Comparison of ENCODE assay signal across 1 cellular context in the genomic region with DNA sequence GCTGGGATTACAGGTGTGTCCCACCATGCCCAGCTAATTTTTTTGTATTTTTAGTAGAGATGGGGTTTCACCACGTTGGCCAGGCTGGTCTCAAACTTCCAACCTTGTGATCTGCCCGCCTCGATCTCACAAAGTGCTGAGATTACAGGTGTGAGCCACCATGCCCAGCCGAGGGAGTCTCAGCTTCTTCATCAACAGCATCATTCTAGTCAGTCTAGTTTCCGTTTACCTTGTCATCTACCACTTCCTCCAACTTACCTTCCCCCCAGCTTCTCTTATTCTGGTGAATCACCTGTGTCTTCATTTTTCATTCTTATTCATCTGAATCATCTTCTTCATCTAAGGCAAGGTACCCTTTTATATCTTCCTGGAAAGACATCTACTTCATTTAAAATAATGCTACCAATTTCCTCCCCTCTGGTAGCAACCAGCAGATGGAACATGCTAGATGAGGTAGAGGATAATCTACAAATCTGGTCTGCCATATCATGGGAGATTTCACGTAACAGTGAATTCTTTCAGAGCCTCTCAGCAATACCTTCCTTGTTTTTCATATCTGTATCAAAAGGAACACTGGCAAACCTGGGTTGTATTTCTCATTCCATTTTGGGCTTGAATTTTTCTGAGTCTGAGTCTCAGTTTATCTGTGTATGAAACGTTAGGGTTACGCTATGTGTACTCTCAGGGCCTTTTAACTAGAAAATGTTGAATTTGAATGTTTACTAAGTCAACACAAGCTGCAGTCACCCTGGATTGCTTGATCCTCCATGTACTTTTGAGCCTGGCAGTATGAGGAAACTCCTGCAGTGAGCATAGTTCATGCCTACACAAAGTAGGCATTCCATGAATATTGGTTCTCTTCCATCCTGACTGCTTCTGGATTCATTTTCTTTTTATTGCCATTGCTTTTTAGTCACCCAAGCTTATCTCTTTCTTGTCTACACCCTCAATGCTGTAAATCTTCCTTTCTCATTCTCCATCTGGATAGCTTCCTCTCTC.
TF ChIP-seq lines count a peak whose summit lies in the region.

No MANE protein-coding gene starts in this region.

TF ChIP-seq in HepG2, 621 proteins besides CTCF, POLR2A, EP300 and RAD21 (continued from another document and continues in another):
- TF ChIP-seq, protein P1, sequence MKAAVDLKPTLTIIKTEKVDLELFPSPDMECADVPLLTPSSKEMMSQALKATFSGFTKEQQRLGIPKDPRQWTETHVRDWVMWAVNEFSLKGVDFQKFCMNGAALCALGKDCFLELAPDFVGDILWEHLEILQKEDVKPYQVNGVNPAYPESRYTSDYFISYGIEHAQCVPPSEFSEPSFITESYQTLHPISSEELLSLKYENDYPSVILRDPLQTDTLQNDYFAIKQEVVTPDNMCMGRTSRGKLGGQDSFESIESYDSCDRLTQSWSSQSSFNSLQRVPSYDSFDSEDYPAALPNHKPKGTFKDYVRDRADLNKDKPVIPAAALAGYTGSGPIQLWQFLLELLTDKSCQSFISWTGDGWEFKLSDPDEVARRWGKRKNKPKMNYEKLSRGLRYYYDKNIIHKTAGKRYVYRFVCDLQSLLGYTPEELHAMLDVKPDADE (CRISPR knock-in tag; IDR thresholded peaks at IDR 0.05) = no peak
- no peak for TF ChIP-seq ZNF577 (CRISPR knock-in tag; IDR thresholded peaks at IDR 0.05; ENCODE audit: borderline replicate concordance, low read depth)
- TF ChIP-seq CHCHD3 (CRISPR knock-in tag; IDR thresholded peaks at IDR 0.05) = no peak
- TF ChIP-seq IRF2 (CRISPR knock-in tag; IDR thresholded peaks at IDR 0.05) = peak; percentile 94
- TF ChIP-seq TAF15 (IDR thresholded peaks at IDR 0.05; ENCODE audit: low read depth, low read length, poor library complexity, severe bottlenecking) = no peak
- no peak for TF ChIP-seq ZZZ3 (CRISPR knock-in tag; IDR thresholded peaks at IDR 0.05; ENCODE audit: borderline replicate concordance)
- TF ChIP-seq CCAR2 (optimal IDR thresholded peaks at IDR 0.05; ENCODE audit: low read depth, low read length) = no peak
- no peak for TF ChIP-seq CENPBD1 (CRISPR knock-in tag; IDR thresholded peaks at IDR 0.05; ENCODE audit: borderline replicate concordance, low read depth)
- TF ChIP-seq AGO2 (optimal IDR thresholded peaks at IDR 0.05; ENCODE audit: low read depth, low read length) = no peak
- TF ChIP-seq ZNF607 (CRISPR knock-in tag; IDR thresholded peaks at IDR 0.05; ENCODE audit: borderline replicate concordance) = no peak
- TF ChIP-seq SPEN (CRISPR knock-in tag; IDR thresholded peaks at IDR 0.05; ENCODE audit: low read depth) = no peak
- no peak for TF ChIP-seq ZNF75D (CRISPR knock-in tag; IDR thresholded peaks at IDR 0.05; ENCODE audit: borderline replicate concordance)
- no peak for TF ChIP-seq ZNF557 (CRISPR knock-in tag; IDR thresholded peaks at IDR 0.05)
- peak; percentile 87 for TF ChIP-seq SOX5 (CRISPR knock-in tag; IDR thresholded peaks at IDR 0.05; ENCODE audit: borderline replicate concordance)
- peak; percentile 61 for TF ChIP-seq ZNF205 (CRISPR knock-in tag; IDR thresholded peaks at IDR 0.05)
- TF ChIP-seq ZNF513 (CRISPR knock-in tag; conservative IDR thresholded peaks at IDR 0.05) = no peak
- no peak for TF ChIP-seq ZNF782 (CRISPR knock-in tag; IDR thresholded peaks at IDR 0.05; ENCODE audit: borderline replicate concordance)
- TF ChIP-seq HOXA3 (CRISPR knock-in tag; IDR thresholded peaks at IDR 0.05) = peak; percentile 88
- TF ChIP-seq, protein P2, sequence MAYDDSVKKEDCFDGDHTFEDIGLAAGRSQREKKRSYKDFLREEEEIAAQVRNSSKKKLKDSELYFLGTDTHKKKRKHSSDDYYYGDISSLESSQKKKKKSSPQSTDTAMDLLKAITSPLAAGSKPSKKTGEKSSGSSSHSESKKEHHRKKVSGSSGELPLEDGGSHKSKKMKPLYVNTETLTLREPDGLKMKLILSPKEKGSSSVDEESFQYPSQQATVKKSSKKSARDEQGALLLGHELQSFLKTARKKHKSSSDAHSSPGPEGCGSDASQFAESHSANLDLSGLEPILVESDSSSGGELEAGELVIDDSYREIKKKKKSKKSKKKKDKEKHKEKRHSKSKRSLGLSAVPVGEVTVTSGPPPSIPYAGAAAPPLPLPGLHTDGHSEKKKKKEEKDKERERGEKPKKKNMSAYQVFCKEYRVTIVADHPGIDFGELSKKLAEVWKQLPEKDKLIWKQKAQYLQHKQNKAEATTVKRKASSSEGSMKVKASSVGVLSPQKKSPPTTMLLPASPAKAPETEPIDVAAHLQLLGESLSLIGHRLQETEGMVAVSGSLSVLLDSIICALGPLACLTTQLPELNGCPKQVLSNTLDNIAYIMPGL (CRISPR knock-in tag; IDR thresholded peaks at IDR 0.05; ENCODE audit: borderline replicate concordance in 1 of 2, low read depth in 1 of 2) = peak in 1 of 2 experiments; percentile 64; a peak in 2 of 4 replicates
- no peak for TF ChIP-seq NFE2 (CRISPR knock-in tag; IDR thresholded peaks at IDR 0.05)
- TF ChIP-seq SOX13 (IDR thresholded peaks at IDR 0.05) = peak; percentile 43; the same call in 1 of the 2 replicates
- TF ChIP-seq SOX13 (CRISPR knock-in tag; conservative IDR thresholded peaks at IDR 0.05 in 1 of 2, IDR thresholded peaks at IDR 0.05 in 1 of 2) = peak in 1 of 2 experiments; percentile 85; a peak in 2 of 4 replicates
- no peak for TF ChIP-seq MZF1 (CRISPR knock-in tag; IDR thresholded peaks at IDR 0.05; ENCODE audit: borderline replicate concordance)
- TF ChIP-seq RBM22 (optimal IDR thresholded peaks at IDR 0.05; ENCODE audit: low read length) = no peak
- TF ChIP-seq, protein P3, sequence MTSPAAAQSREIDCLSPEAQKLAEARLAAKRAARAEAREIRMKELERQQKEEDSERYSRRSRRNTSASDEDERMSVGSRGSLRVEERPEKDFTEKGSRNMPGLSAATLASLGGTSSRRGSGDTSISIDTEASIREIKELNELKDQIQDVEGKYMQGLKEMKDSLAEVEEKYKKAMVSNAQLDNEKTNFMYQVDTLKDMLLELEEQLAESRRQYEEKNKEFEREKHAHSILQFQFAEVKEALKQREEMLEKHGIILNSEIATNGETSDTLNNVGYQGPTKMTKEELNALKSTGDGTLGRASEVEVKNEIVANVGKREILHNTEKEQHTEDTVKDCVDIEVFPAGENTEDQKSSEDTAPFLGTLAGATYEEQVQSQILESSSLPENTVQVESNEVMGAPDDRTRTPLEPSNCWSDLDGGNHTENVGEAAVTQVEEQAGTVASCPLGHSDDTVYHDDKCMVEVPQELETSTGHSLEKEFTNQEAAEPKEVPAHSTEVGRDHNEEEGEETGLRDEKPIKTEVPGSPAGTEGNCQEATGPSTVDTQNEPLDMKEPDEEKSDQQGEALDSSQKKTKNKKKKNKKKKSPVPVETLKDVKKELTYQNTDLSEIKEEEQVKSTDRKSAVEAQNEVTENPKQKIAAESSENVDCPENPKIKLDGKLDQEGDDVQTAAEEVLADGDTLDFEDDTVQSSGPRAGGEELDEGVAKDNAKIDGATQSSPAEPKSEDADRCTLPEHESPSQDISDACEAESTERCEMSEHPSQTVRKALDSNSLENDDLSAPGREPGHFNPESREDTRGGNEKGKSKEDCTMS (CRISPR knock-in tag; conservative IDR thresholded peaks at IDR 0.05) = no peak
- no peak for TF ChIP-seq ARID2 (CRISPR knock-in tag; IDR thresholded peaks at IDR 0.05; ENCODE audit: borderline replicate concordance)
- TF ChIP-seq HNF4G (IDR thresholded peaks at IDR 0.05; ENCODE audit: borderline replicate concordance, low read depth, low read length) = peak; percentile 90
- TF ChIP-seq HNF4G (CRISPR knock-in tag; IDR thresholded peaks at IDR 0.05; ENCODE audit: borderline replicate concordance, low read depth) = peak; percentile 78; the same call in 1 of the 2 replicates
- TF ChIP-seq BRCA1 (CRISPR knock-in tag; IDR thresholded peaks at IDR 0.05) = no peak
- TF ChIP-seq JUNB (CRISPR knock-in tag; IDR thresholded peaks at IDR 0.05; ENCODE audit: borderline replicate concordance) = no peak; the same call in 1 of the 2 replicates
- peak; percentile 76 for TF ChIP-seq HHEX (CRISPR knock-in tag; IDR thresholded peaks at IDR 0.05)
- peak; percentile 67; the same call in 1 of the 2 replicates for TF ChIP-seq KMT2B (CRISPR knock-in tag; IDR thresholded peaks at IDR 0.05)
- no peak for TF ChIP-seq ZNF451 (CRISPR knock-in tag; IDR thresholded peaks at IDR 0.05)
- TF ChIP-seq POLR2G (IDR thresholded peaks at IDR 0.05; ENCODE audit: low read depth, low read length) = no peak
- TF ChIP-seq KLF16 (CRISPR knock-in tag; IDR thresholded peaks at IDR 0.05) = peak in 1 of 2 experiments; percentile 84; a peak in 2 of 4 replicates
- peak; percentile 73; the same call in 1 of the 2 replicates for TF ChIP-seq KMT2A (CRISPR knock-in tag; IDR thresholded peaks at IDR 0.05)
- peak; percentile 99 for TF ChIP-seq FOXA3 (CRISPR knock-in tag; IDR thresholded peaks at IDR 0.05)
- peak; percentile 92; the same call in 1 of the 2 replicates for TF ChIP-seq ZNF816 (CRISPR knock-in tag; IDR thresholded peaks at IDR 0.05; ENCODE audit: borderline replicate concordance)
- no peak for TF ChIP-seq EZH2 (conservative IDR thresholded peaks at IDR 0.05; ENCODE audit: low read depth, low read length)
- TF ChIP-seq ETV6 (CRISPR knock-in tag; conservative IDR thresholded peaks at IDR 0.05) = no peak
- no peak for TF ChIP-seq NCOA1 (CRISPR knock-in tag; IDR thresholded peaks at IDR 0.05)
- no peak for TF ChIP-seq ZNF337 (CRISPR knock-in tag; IDR thresholded peaks at IDR 0.05; ENCODE audit: borderline replicate concordance, low read depth)
- TF ChIP-seq ZNF569 (CRISPR knock-in tag; IDR thresholded peaks at IDR 0.05; ENCODE audit: borderline replicate concordance) = no peak
- TF ChIP-seq ZNF143 (CRISPR knock-in tag; IDR thresholded peaks at IDR 0.05) = no peak
- TF ChIP-seq, protein P4, sequence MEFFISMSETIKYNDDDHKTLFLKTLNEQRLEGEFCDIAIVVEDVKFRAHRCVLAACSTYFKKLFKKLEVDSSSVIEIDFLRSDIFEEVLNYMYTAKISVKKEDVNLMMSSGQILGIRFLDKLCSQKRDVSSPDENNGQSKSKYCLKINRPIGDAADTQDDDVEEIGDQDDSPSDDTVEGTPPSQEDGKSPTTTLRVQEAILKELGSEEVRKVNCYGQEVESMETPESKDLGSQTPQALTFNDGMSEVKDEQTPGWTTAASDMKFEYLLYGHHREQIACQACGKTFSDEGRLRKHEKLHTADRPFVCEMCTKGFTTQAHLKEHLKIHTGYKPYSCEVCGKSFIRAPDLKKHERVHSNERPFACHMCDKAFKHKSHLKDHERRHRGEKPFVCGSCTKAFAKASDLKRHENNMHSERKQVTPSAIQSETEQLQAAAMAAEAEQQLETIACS (CRISPR knock-in tag; IDR thresholded peaks at IDR 0.05) = no peak
- TF ChIP-seq TRIM22 (IDR thresholded peaks at IDR 0.05) = no peak
- TF ChIP-seq KDM2A (CRISPR knock-in tag; IDR thresholded peaks at IDR 0.05; ENCODE audit: borderline replicate concordance, low read depth) = no peak
- TF ChIP-seq MAF1 (CRISPR knock-in tag; IDR thresholded peaks at IDR 0.05; ENCODE audit: borderline replicate concordance) = no peak
- TF ChIP-seq CHD2 (IDR thresholded peaks at IDR 0.05; ENCODE audit: low read depth, low read length) = no peak
- no peak for TF ChIP-seq KAT2B (IDR thresholded peaks at IDR 0.05; ENCODE audit: borderline replicate concordance, low read depth, low read length)
- TF ChIP-seq ZNF878 (CRISPR knock-in tag; IDR thresholded peaks at IDR 0.05) = no peak; the same call in 1 of the 2 replicates
- no peak for TF ChIP-seq ZBTB1 (CRISPR knock-in tag; IDR thresholded peaks at IDR 0.05; ENCODE audit: borderline replicate concordance)
- TF ChIP-seq CAMTA2 (CRISPR knock-in tag; IDR thresholded peaks at IDR 0.05; ENCODE audit: borderline replicate concordance) = no peak
- no peak for TF ChIP-seq ZNF790 (CRISPR knock-in tag; IDR thresholded peaks at IDR 0.05; ENCODE audit: borderline replicate concordance)
- 0 out of 2 replicates have a peak, but pooled peaks have one; percentile 28 for TF ChIP-seq ATF7 (IDR thresholded peaks at IDR 0.05)
- no peak for TF ChIP-seq ATF7 (CRISPR knock-in tag; IDR thresholded peaks at IDR 0.05)
